ENCODE assay signal across 1 cellular context in genomic region chr19:5170329-5170745, GRCh38.
TF ChIP-seq lines count a peak whose summit lies in the region.

No MANE protein-coding gene starts in this region.

TF ChIP-seq in GM23338, 12 proteins besides CTCF, POLR2A, EP300 and RAD21 (continued from another document):
- no peak for TF ChIP-seq ZNF462 (CRISPR knock-in tag; IDR thresholded peaks at IDR 0.05)
- TF ChIP-seq POLR2AphosphoS5 (IDR thresholded peaks at IDR 0.05; ENCODE audit: low read depth) = no peak
- no peak for TF ChIP-seq REST (IDR thresholded peaks at IDR 0.05; ENCODE audit: unreplicated experiment)
- TF ChIP-seq ETS1 (IDR thresholded peaks at IDR 0.05) = no peak
- TF ChIP-seq ZNF114 (CRISPR knock-in tag; IDR thresholded peaks at IDR 0.05) = no peak
- TF ChIP-seq ZNF331 (CRISPR knock-in tag; IDR thresholded peaks at IDR 0.05; ENCODE audit: low read depth) = no peak
TF ChIP-seq in GM23338: peak in this region for 0.
